1 cellular context compared by ENCODE assay signal in genomic region chr9:81455417-81455816, GRCh38.
TF ChIP-seq lines count a peak whose summit lies in the region.

No MANE protein-coding gene starts in this region.

TF ChIP-seq in IMR-90, 13 proteins besides CTCF, POLR2A, EP300 and RAD21:
- TF ChIP-seq ELK1 (IDR thresholded peaks at IDR 0.05; ENCODE audit: borderline replicate concordance, low read depth, low read length) (no peak), USF2 (IDR thresholded peaks at IDR 0.05; ENCODE audit: low read depth, low read length) (no peak), RCOR1 (IDR thresholded peaks at IDR 0.05; ENCODE audit: insufficient replicate concordance, low read length) (no peak), CHD1 (IDR thresholded peaks at IDR 0.05; ENCODE audit: low read depth, low read length) (no peak), SMC3 (IDR thresholded peaks at IDR 0.05; ENCODE audit: low read depth, low read length) (no peak)
